13 cellular contexts compared by ENCODE assay signal in the genomic region with DNA sequence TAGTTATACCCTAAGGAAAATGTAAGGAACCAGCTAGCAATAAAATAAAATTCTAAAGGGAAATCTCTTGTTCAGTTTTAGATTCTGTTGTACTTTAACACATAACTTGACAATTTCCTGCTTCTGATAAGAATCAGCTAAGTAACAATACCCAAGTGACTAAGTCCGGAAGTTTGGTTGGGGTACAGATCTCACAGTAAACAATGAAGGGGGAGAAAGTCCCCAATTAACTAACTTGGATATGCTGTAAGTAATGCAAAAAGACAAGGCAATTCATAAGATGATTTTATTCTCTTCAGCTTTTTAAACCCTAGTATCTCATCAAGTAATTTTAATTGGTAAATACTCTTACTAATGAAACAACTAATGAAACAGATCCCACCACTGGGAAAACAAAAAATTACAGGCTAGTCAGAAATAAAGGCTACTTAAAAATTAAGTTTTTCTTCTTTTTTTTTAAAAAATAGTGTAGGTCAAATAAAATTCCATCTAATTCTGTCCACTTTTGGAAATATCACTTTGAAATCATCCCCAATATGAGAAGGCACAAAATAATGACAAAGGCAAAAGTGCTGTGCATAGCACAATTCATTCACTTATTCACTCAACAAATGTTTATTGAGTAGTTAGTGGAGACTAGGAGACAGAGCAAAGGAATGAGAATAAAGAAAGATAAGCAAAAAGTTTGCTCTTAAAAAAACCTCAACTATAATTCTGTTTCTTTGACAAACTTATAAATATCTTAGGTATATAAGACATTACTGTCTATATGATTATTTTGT. TPM values are rescaled to one million over a fixed set of nuclear protein-coding genes. Genes with fewer than 3 reads are reported as not detected.
DNase-seq lines count a peak whose midpoint lies in the region; ATAC-seq, FAIRE-seq and TF ChIP-seq lines count a peak whose summit lies in the region.
"Had no signal": no experiment of that assay in that cellular context is flagged by ENCODE, and none has a peak within 500 bp of the region (broad histone marks: within the 10 kb centered on the region; RNA-seq: fewer than 3 reads in every experiment).

No MANE protein-coding gene starts in this region.

- no peaks in the 10 kb centered on the region for H3K27me3 Mint-ChIP-seq in activated T-cell treated with anti-CD3 and anti-CD28 coated beads, Interleukin-2, amount 50 U/mL, for 4 hours (ENCODE audit: low read depth)
- H3K27me3 Mint-ChIP-seq in activated T-helper 2 cell treated with anti-CD3 and anti-CD28 coated beads, Interferon-gamma antibody, Interleukin-2, Interleukin-4, amounts not matched to agents 10 μg/mL and 5 μg/mL and 100 μg/mL, durations not matched to agents 14 hours and 24 hours and 36 hours (ENCODE audit: low read depth), result no peaks in the 10 kb centered on the region
- H3K27me3 Mint-ChIP-seq: type B pancreatic cell had no signal

- intact Hi-C loops in activated T-helper 2 cell treated with anti-CD3 and anti-CD28 coated beads, Interferon-gamma antibody, Interleukin-2, Interleukin-4, amounts not matched to agents 10 μg/mL and 5 μg/mL and 100 μg/mL, durations not matched to agents 14 hours and 24 hours and 36 hours (cut with micrococcal nuclease), result loop anchor here (2.0 kb wide), 3 partner anchors 21 to 723 kb away; a partner anchor contains a TSS

- H3K27ac ChIP-seq in osteoblast (ENCODE audit: low read depth, low read length), result no peak overlapping the region

- no peak for FAIRE-seq in frontal cortex (lab: Jason Lieb, UNC)

- no peak overlapping the region for H3K4me3 ChIP-seq in osteoblast (ENCODE audit: insufficient read depth, low read length)

- H3K4me3 Mint-ChIP-seq in activated T-cell treated with anti-CD3 and anti-CD28 coated beads, Interleukin-2, amount 50 U/mL, for 4 hours, result peak overlapping the region; percentile 55
- no peak overlapping the region for H3K4me3 Mint-ChIP-seq in activated T-helper 2 cell treated with anti-CD3 and anti-CD28 coated beads, Interferon-gamma antibody, Interleukin-2, Interleukin-4, amounts not matched to agents 10 μg/mL and 5 μg/mL and 100 μg/mL, durations not matched to agents 14 hours and 24 hours and 36 hours (ENCODE audit: low read depth)
- H3K4me3 Mint-ChIP-seq: type B pancreatic cell had no signal

- no peak for TF ChIP-seq CTCF in osteoblast (IDR thresholded peaks at IDR 0.05; ENCODE audit: extremely low read depth, low read depth, low read length)

- H3K27ac Mint-ChIP-seq in activated T-helper 2 cell treated with anti-CD3 and anti-CD28 coated beads, Interferon-gamma antibody, Interleukin-2, Interleukin-4, amounts not matched to agents 10 μg/mL and 5 μg/mL and 100 μg/mL, durations not matched to agents 14 hours and 24 hours and 36 hours, result peak overlapping the region; percentile 64
- H3K27ac Mint-ChIP-seq: type B pancreatic cell had no signal

- no peak for DNase-seq in activated T-cell treated with anti-CD3 and anti-CD28 coated beads, Interleukin-2, amount 50 U/mL, for 4 hours
- no peak for DNase-seq in activated T-cell treated with anti-CD3 and anti-CD28 coated beads, Interleukin-2, amount 50 U/mL, for 1 hour
- no peak for DNase-seq in activated T-helper 2 cell treated with anti-CD3 and anti-CD28 coated beads, Interferon-gamma antibody, Interleukin-2, Interleukin-4, amounts not matched to agents 10 μg/mL and 5 μg/mL and 100 μg/mL, durations not matched to agents 14 hours and 24 hours and 36 hours (ENCODE audit: low spot score)
- peak; percentile 42 for DNase-seq in osteoblast (ENCODE audit: insufficient read length, low spot score, missing footprints)
- DNase-seq in SKM-1 treated with dmso at 0.1 percent for 144 hours (lab: John Stamatoyannopoulos, UW; ENCODE audit: unreplicated experiment), result no peak
- no peak for DNase-seq in frontal cortex (ENCODE audit: low spot score in 2 of 2)
- DNase-seq: activated CD8-positive, alpha-beta memory T cell treated with anti-CD3 and anti-CD28 coated beads, Interleukin-2, amount 50 U/mL, for 4 hours; mesenchymal stem cell; NCI-H1694 treated with DMSO at 0.1 percent for 48 hours had no signal

- peak; percentile 84 to 87 for ATAC-seq in activated T-cell treated with anti-CD3 and anti-CD28 coated beads, Interleukin-2, amount 50 U/mL, for 4 hours
- ATAC-seq in HG02938 (IDR thresholded peaks at IDR 0.05; ENCODE audit: unreplicated experiment) (peak; percentile 74), GM18517 (IDR thresholded peaks at IDR 0.05; ENCODE audit: unreplicated experiment) (no peak)
- ATAC-seq: Panc1 had no signal

- no peaks in the 10 kb centered on the region for H3K36me3 ChIP-seq in osteoblast (ENCODE audit: insufficient read depth, low read length)

- peaks cover 82% of the 10 kb centered on the region for H3K4me1 Mint-ChIP-seq in activated T-cell treated with anti-CD3 and anti-CD28 coated beads, Interleukin-2, amount 50 U/mL, for 4 hours (ENCODE audit: low read depth)
- peaks cover 64% of the 10 kb centered on the region for H3K4me1 Mint-ChIP-seq in activated T-helper 2 cell treated with anti-CD3 and anti-CD28 coated beads, Interferon-gamma antibody, Interleukin-2, Interleukin-4, amounts not matched to agents 10 μg/mL and 5 μg/mL and 100 μg/mL, durations not matched to agents 14 hours and 24 hours and 36 hours (ENCODE audit: low read depth)

- no peaks in the 10 kb centered on the region for H3K9me3 ChIP-seq in osteoblast (ENCODE audit: low read depth, low read length)

- no peaks in the 10 kb centered on the region for H3K9me3 Mint-ChIP-seq in activated T-cell treated with anti-CD3 and anti-CD28 coated beads, Interleukin-2, amount 50 U/mL, for 4 hours
- H3K9me3 Mint-ChIP-seq in activated T-helper 2 cell treated with anti-CD3 and anti-CD28 coated beads, Interferon-gamma antibody, Interleukin-2, Interleukin-4, amounts not matched to agents 10 μg/mL and 5 μg/mL and 100 μg/mL, durations not matched to agents 14 hours and 24 hours and 36 hours, result peaks cover 8% of the 10 kb centered on the region

- H3K4me2 ChIP-seq in osteoblast (ENCODE audit: insufficient read depth, low read length), result no peak overlapping the region

- no peak overlapping the region for H2AFZ ChIP-seq in osteoblast (ENCODE audit: low read length)

- H3K27me3 ChIP-seq in osteoblast (ENCODE audit: insufficient read depth, low read length), result no peaks in the 10 kb centered on the region

- peaks cover 86% of the 10 kb centered on the region for H3K79me2 ChIP-seq in osteoblast (ENCODE audit: insufficient read depth, low read length)

- no peaks in the 10 kb centered on the region for H3K4me1 ChIP-seq in osteoblast (ENCODE audit: insufficient read depth, low read length)

- H3K36me3 Mint-ChIP-seq in activated T-cell treated with anti-CD3 and anti-CD28 coated beads, Interleukin-2, amount 50 U/mL, for 4 hours (ENCODE audit: insufficient read depth), result peaks cover 10% of the 10 kb centered on the region
- H3K36me3 Mint-ChIP-seq in activated T-helper 2 cell treated with anti-CD3 and anti-CD28 coated beads, Interferon-gamma antibody, Interleukin-2, Interleukin-4, amounts not matched to agents 10 μg/mL and 5 μg/mL and 100 μg/mL, durations not matched to agents 14 hours and 24 hours and 36 hours (ENCODE audit: low read depth), result peaks cover 40% of the 10 kb centered on the region

- peaks cover 10% of the 10 kb centered on the region for H4K20me1 ChIP-seq in osteoblast (ENCODE audit: insufficient read depth, low read length)

RNA-seq across cellular contexts. Expression of a gene that starts 37.8 kb away (rescaled TPM):
- total RNA-seq in activated T-cell treated with anti-CD3 and anti-CD28 coated beads, Interleukin-2, amount 50 U/mL, for 4 hours, result 1 to 10 TPM; 1.0 to 1.5 (median 1.1) TPM
- total RNA-seq in activated T-helper 2 cell treated with anti-CD3 and anti-CD28 coated beads, Interferon-gamma antibody, Interleukin-2, Interleukin-4, amounts not matched to agents 10 μg/mL and 5 μg/mL and 100 μg/mL, durations not matched to agents 14 hours and 24 hours and 36 hours, result 1.3 TPM in 2 replicates
- total RNA-seq in osteoblast (1.2 and 1.8 TPM in 2 replicates), frontal cortex (0.82 TPM)

RNA-seq across cellular contexts. Expression of a gene that starts 58.0 kb away (rescaled TPM):
- 10 to 100 TPM; 25.7 to 31.2 (median 30.0) TPM for total RNA-seq in activated T-cell treated with anti-CD3 and anti-CD28 coated beads, Interleukin-2, amount 50 U/mL, for 4 hours
- 40.2 and 41.9 TPM in 2 replicates for total RNA-seq in activated T-helper 2 cell treated with anti-CD3 and anti-CD28 coated beads, Interferon-gamma antibody, Interleukin-2, Interleukin-4, amounts not matched to agents 10 μg/mL and 5 μg/mL and 100 μg/mL, durations not matched to agents 14 hours and 24 hours and 36 hours
- total RNA-seq in osteoblast, result 41.6 and 42.4 TPM in 2 replicates
- total RNA-seq in frontal cortex, result 38.3 TPM
